Comparison of ENCODE assay signal across 2 cellular contexts in genomic region chr12:7006639-7007038, GRCh38.
TF ChIP-seq lines count a peak whose summit lies in the region.

No MANE protein-coding gene starts in this region.

TF ChIP-seq in A549, 52 proteins besides CTCF, POLR2A, EP300 and RAD21:
- TF ChIP-seq MAFK (IDR thresholded peaks at IDR 0.05; ENCODE audit: partially characterized antibody), result peak; percentile 42
- no peak for TF ChIP-seq JUNB (IDR thresholded peaks at IDR 0.05)
TF ChIP-seq in A549: peak in this region for 1.

TF ChIP-seq in GM12891, 5 proteins besides CTCF, POLR2A, EP300 and RAD21:
- TF ChIP-seq SPI1 (IDR thresholded peaks at IDR 0.05; ENCODE audit: low read depth, low read length) (no peak), POU2F2 (IDR thresholded peaks at IDR 0.05; ENCODE audit: low read depth, low read length) (no peak), PAX5 (IDR thresholded peaks at IDR 0.05; ENCODE audit: insufficient read depth, low read length, severe bottlenecking) (no peak), TAF1 (IDR thresholded peaks at IDR 0.05; ENCODE audit: low read depth, low read length) (no peak), POLR2AphosphoS5 (IDR thresholded peaks at IDR 0.05; ENCODE audit: low read depth, low read length) (no peak)
